25 cellular contexts compared by ENCODE assay signal in genomic region chr3:66242788-66243463, GRCh38. TPM values are rescaled to one million over a fixed set of nuclear protein-coding genes. Genes with fewer than 3 reads are reported as not detected.
A peak's percentile ranks its signal among the peaks of the same experiment; 100 is the strongest.
DNase-seq lines count a peak whose midpoint lies in the region; ATAC-seq, FAIRE-seq and TF ChIP-seq lines count a peak whose summit lies in the region.
"Had no signal": no experiment of that assay in that cellular context is flagged by ENCODE, and none has a peak within 500 bp of the region (broad histone marks: within the 10 kb centered on the region; RNA-seq: fewer than 3 reads in every experiment).

No MANE protein-coding gene starts in this region.

- peaks cover 13% of the 10 kb centered on the region for H3K36me3 Mint-ChIP-seq in natural killer cell

- H3K4me1 ChIP-seq in MM.1S (ENCODE audit: low read length), result no peaks in the 10 kb centered on the region
- H3K4me1 ChIP-seq: A549, BE2C had no signal

- no peaks in the 10 kb centered on the region for H3K27me3 ChIP-seq in MM.1S (replicated peaks; ENCODE audit: insufficient read depth, low read length)
- H3K27me3 ChIP-seq: BE2C; BLaER1 treated with 17β-estradiol and CSF1 and Interleukin-3, amounts not matched to agents 10 nM and 100 nM had no signal

- peaks cover 20 to 31% of the 10 kb centered on the region in 2 donors for H3K4me1 Mint-ChIP-seq in natural killer cell
- H3K4me1 Mint-ChIP-seq: CD14-positive monocyte had no signal

- no peaks in the 10 kb centered on the region for H3K9me2 ChIP-seq in MM.1S (replicated peaks; ENCODE audit: insufficient read depth, low read length)

- no peak overlapping the region for H3K4me3 Mint-ChIP-seq in natural killer cell
- H3K4me3 Mint-ChIP-seq: CD14-positive monocyte; CD4-positive, alpha-beta T cell; CD8-positive, alpha-beta memory T cell had no signal

- H2AFZ ChIP-seq in MM.1S (ENCODE audit: low read length), result no peak overlapping the region

- no peaks in the 10 kb centered on the region for H3K36me3 ChIP-seq in MM.1S (replicated peaks; ENCODE audit: insufficient read depth, low read length)

- ATAC-seq in natural killer cell (peak; percentile 48 to 84 (median 84)), GM18868 (IDR thresholded peaks at IDR 0.05; ENCODE audit: unreplicated experiment) (no peak), HG03025 (IDR thresholded peaks at IDR 0.05; ENCODE audit: low FRiP score, unreplicated experiment) (no peak)
- ATAC-seq: A549, GM12878 had no signal

- DNase-seq in MM.1S, result peak; percentile 2
- DNase-seq in natural killer cell, result no peak
- DNase-seq in superior temporal gyrus (ENCODE audit: extremely low spot score), result peak; percentile 41
- DNase-seq in midbrain (lab: John Stamatoyannopoulos, UW), result no peak
- DNase-seq: 8988T; ACHN; AML-193; BE2C; CD4-positive, alpha-beta T cell; CD8-positive, alpha-beta memory T cell; DMS 273 treated with DMSO at 0.1 percent for 48 hours; DMS79; EL; GDM1; H7; HCEC 1CT had no signal

- H4K20me1 ChIP-seq in MM.1S (ENCODE audit: insufficient read depth, low read length), result no peaks in the 10 kb centered on the region

- H3K9ac ChIP-seq in MM.1S (ENCODE audit: low read length), result no peak overlapping the region
- H3K9ac ChIP-seq: BLaER1 treated with 17β-estradiol and CSF1 and Interleukin-3, amounts not matched to agents 10 nM and 100 nM had no signal

- peak; percentile 33 for FAIRE-seq in colon (lab: Jason Lieb, UNC)
- FAIRE-seq: A549, D721Med, GM12878, H1 had no signal

- H3K27ac ChIP-seq in MM.1S (ENCODE audit: low read length), result no peak overlapping the region
- H3K27ac ChIP-seq: A549; BLaER1 treated with 17β-estradiol and CSF1 and Interleukin-3, amounts not matched to agents 10 nM and 100 nM had no signal

- no peak overlapping the region for H3K4me3 ChIP-seq in MM.1S (ENCODE audit: low read length)
- H3K4me3 ChIP-seq: A549; BLaER1 treated with 17β-estradiol and CSF1 and Interleukin-3, amounts not matched to agents 10 nM and 100 nM; GM12878 had no signal

- H3K9me3 ChIP-seq in MM.1S (replicated peaks; ENCODE audit: insufficient read depth, low read length), result no peaks in the 10 kb centered on the region
- H3K9me3 ChIP-seq: BE2C had no signal

- no peaks in the 10 kb centered on the region for H3K79me2 ChIP-seq in MM.1S (ENCODE audit: low read length)

- no peak for TF ChIP-seq CTCF in MM.1S (IDR thresholded peaks at IDR 0.05; ENCODE audit: low read length)
- no peak for TF ChIP-seq CTCF in natural killer cell (IDR thresholded peaks at IDR 0.05)

- no peak overlapping the region for H3K4me2 ChIP-seq in MM.1S (ENCODE audit: low read depth, low read length)
- H3K4me2 ChIP-seq: A549; BLaER1 treated with 17β-estradiol and CSF1 and Interleukin-3, amounts not matched to agents 10 nM and 100 nM had no signal

- peak overlapping the region in 1 of 2 donors; percentile 67 for H3K27ac Mint-ChIP-seq in natural killer cell
- H3K27ac Mint-ChIP-seq: CD4-positive, alpha-beta T cell had no signal

- H3F3A ChIP-seq in MM.1S (ENCODE audit: insufficient read depth, low read length), result no peaks in the 10 kb centered on the region

- no peaks in the 10 kb centered on the region for H3K27me3 Mint-ChIP-seq in natural killer cell (ENCODE audit: low read depth in 2 of 2)
- H3K27me3 Mint-ChIP-seq: CD4-positive, alpha-beta T cell; CD8-positive, alpha-beta memory T cell had no signal

- intact Hi-C loops in natural killer cell (cut with micrococcal nuclease), result no loop called here

- peaks cover 0 to 3% of the 10 kb centered on the region in 2 donors for H3K9me3 Mint-ChIP-seq in natural killer cell

RNA-seq across cellular contexts. Expression of gene SLC25A26, which starts 22.1 kb away (rescaled TPM):
- total RNA-seq in natural killer cell, result 10 to 100 TPM; 18.4 to 23.9 (median 23.3) TPM

Comparison
In these comparisons a context has a peak if more than half of its experiments do, and no peak if none do; other contexts are left out.
1. DNase-seq: peak in MM.1S (single experiment) and superior temporal gyrus (single experiment); none in natural killer cell (single experiment) and midbrain (single experiment).
2. ATAC-seq: peak in natural killer cell (3 of 3); none in GM18868 (single experiment) and HG03025 (single experiment).